ENCODE assay signal across 25 cellular contexts in genomic region chrX:1496076-1496475, GRCh38. TPM values are rescaled to one million over a fixed set of nuclear protein-coding genes. Genes with fewer than 3 reads are reported as not detected.
DNase-seq lines count a peak whose midpoint lies in the region; ATAC-seq and TF ChIP-seq lines count a peak whose summit lies in the region.
"Had no signal": no experiment of that assay in that cellular context is flagged by ENCODE, and none has a peak within 500 bp of the region (broad histone marks: within the 10 kb centered on the region; RNA-seq: fewer than 3 reads in every experiment).

No MANE protein-coding gene starts in this region.

- H3K4me1 Mint-ChIP-seq in endodermal cell = no peaks in the 10 kb centered on the region
- H3K4me1 Mint-ChIP-seq in stimulated activated memory B cell treated with anti-CD40 and anti-IgM and Interleukin-4, amounts not matched to agents 10 μg/mL and 1 μg/mL and 100 μg/mL, for 72 hours = peaks cover 84% of the 10 kb centered on the region

- no peaks in the 10 kb centered on the region for H4K20me1 ChIP-seq in SU-DHL-6 (ENCODE audit: low read depth, low read length)

- H3K79me2 ChIP-seq in SU-DHL-6 (ENCODE audit: insufficient read depth, low read length) = peaks cover 13% of the 10 kb centered on the region; the same call in 1 of the 2 replicates

- TF ChIP-seq CTCF in right atrium auricular region (IDR thresholded peaks at IDR 0.05) = no peak
- no peak for TF ChIP-seq CTCF in heart left ventricle (IDR thresholded peaks at IDR 0.05)
- no peak for TF ChIP-seq CTCF in SU-DHL-6 (IDR thresholded peaks at IDR 0.05; ENCODE audit: insufficient read depth, low read length, poor library complexity, severe bottlenecking)
- no peak for TF ChIP-seq CTCF in endodermal cell (conservative IDR thresholded peaks at IDR 0.05)

- peaks cover 62% of the 10 kb centered on the region for H3F3A ChIP-seq in SU-DHL-6 (ENCODE audit: insufficient read depth)

- peaks cover 10% of the 10 kb centered on the region for H3K27me3 Mint-ChIP-seq in endodermal cell (ENCODE audit: insufficient read depth)
- no peaks in the 10 kb centered on the region for H3K27me3 Mint-ChIP-seq in stimulated activated memory B cell treated with anti-CD40 and anti-IgM and Interleukin-4, amounts not matched to agents 10 μg/mL and 1 μg/mL and 100 μg/mL, for 72 hours

- no peak overlapping the region for H2AFZ ChIP-seq in SU-DHL-6 (ENCODE audit: low read depth, low read length, severe bottlenecking)

- H3K4me3 ChIP-seq in right atrium auricular region (no peak overlapping the region), heart left ventricle (no peak overlapping the region), SU-DHL-6 (ENCODE audit: insufficient read depth, low read length, poor library complexity, severe bottlenecking) (peak overlapping the region; percentile 23), endodermal cell (ENCODE audit: low read length) (no peak overlapping the region)
- H3K4me3 ChIP-seq: left lung, mucosa of descending colon, pancreas, SJCRH30, vagina had no signal

- H3K4me3 Mint-ChIP-seq in endodermal cell = no peak overlapping the region
- H3K4me3 Mint-ChIP-seq in stimulated activated memory B cell treated with anti-CD40 and anti-IgM and Interleukin-4, amounts not matched to agents 10 μg/mL and 1 μg/mL and 100 μg/mL, for 72 hours = no peak overlapping the region
- H3K4me3 Mint-ChIP-seq: dendritic cell treated with granulocyte-macrophage colony-stimulating factor and Interleukin-4, amounts not matched to agents 40 ng/mL and 50 ng/mL, for 4 days had no signal

- H3K27ac Mint-ChIP-seq in endodermal cell = peak overlapping the region; percentile 44
- H3K27ac Mint-ChIP-seq in stimulated activated memory B cell treated with anti-CD40 and anti-IgM and Interleukin-4, amounts not matched to agents 10 μg/mL and 1 μg/mL and 100 μg/mL, for 72 hours = peak overlapping the region; percentile 96
- H3K27ac Mint-ChIP-seq: dendritic cell treated with granulocyte-macrophage colony-stimulating factor and Interleukin-4, amounts not matched to agents 40 ng/mL and 50 ng/mL, for 4 days had no signal

- peak; percentile 40 for DNase-seq in right atrium auricular region (ENCODE audit: low spot score)
- no peak for DNase-seq in heart left ventricle
- DNase-seq in endodermal cell = no peak
- no peak for DNase-seq in LoVo (ENCODE audit: low spot score)
- DNase-seq: foreskin keratinocyte; HCEC 1CT; KBM-7; left lung; mucosa of descending colon; NCI-H1048; NCI-H2081 treated with DMSO at 0.1 percent for 48 hours; NCI-H526; SJCRH30; stimulated activated CD4-positive, alpha-beta T cell treated with anti-CD3 and anti-CD28 coated beads, Interleukin-1b, Interleukin-23, amount 100 ng/mL, for 48 hours; T-helper 9 cell had no signal

- no peaks in the 10 kb centered on the region for H3K9me2 ChIP-seq in SU-DHL-6 (replicated peaks; ENCODE audit: insufficient read depth, low read length)

- H3K27me3 ChIP-seq in right atrium auricular region (no peaks in the 10 kb centered on the region), heart left ventricle (no peaks in the 10 kb centered on the region), SU-DHL-6 (ENCODE audit: low read length) (no peaks in the 10 kb centered on the region), endodermal cell (ENCODE audit: control insufficient read depth, insufficient read depth, low read length, poor library complexity, severe bottlenecking) (no peaks in the 10 kb centered on the region)
- H3K27me3 ChIP-seq: foreskin keratinocyte, left lung, pancreas, SJCRH30, vagina had no signal

- 68 to 83% (median 76%) methylated on average over 12 of the region's 12 CpGs for WGBS in heart left ventricle, 4 donors
- 87 to 94% methylated on average over 12 of the region's 12 CpGs for WGBS in endodermal cell (ENCODE audit: insufficient coverage in 1 of 2, insufficient read length in 1 of 2), 2 experiments

- H3K9me3 ChIP-seq in right atrium auricular region = no peaks in the 10 kb centered on the region
- H3K9me3 ChIP-seq in heart left ventricle = no peaks in the 10 kb centered on the region
- H3K9me3 ChIP-seq in SU-DHL-6 (ENCODE audit: insufficient read depth, low read length) = no peaks in the 10 kb centered on the region
- H3K9me3 ChIP-seq in endodermal cell (ENCODE audit: control insufficient read depth, low read length) = peaks cover 8% of the 10 kb centered on the region
- H3K9me3 ChIP-seq: left lung, mucosa of descending colon, pancreas, SJCRH30, vagina had no signal

- H3K36me3 ChIP-seq in right atrium auricular region (no peaks in the 10 kb centered on the region), heart left ventricle (no peaks in the 10 kb centered on the region), SU-DHL-6 (ENCODE audit: low read length) (peaks cover 6% of the 10 kb centered on the region; the same call in 1 of the 2 replicates), endodermal cell (ENCODE audit: control insufficient read depth, insufficient read depth, low read length) (no peaks in the 10 kb centered on the region)
- H3K36me3 ChIP-seq: left lung, pancreas, SJCRH30, vagina had no signal

- H3K4me1 ChIP-seq in right atrium auricular region = no peaks in the 10 kb centered on the region
- H3K4me1 ChIP-seq in heart left ventricle = peaks cover 0 to 18% (median 0%) of the 10 kb centered on the region in 12 donors
- no peaks in the 10 kb centered on the region for H3K4me1 ChIP-seq in endodermal cell (ENCODE audit: control insufficient read depth, insufficient read depth, low read length)
- H3K4me1 ChIP-seq: foreskin keratinocyte, pancreas, SJCRH30, vagina had no signal

- H3K27ac ChIP-seq in right atrium auricular region = no peak overlapping the region
- H3K27ac ChIP-seq in heart left ventricle = no peak overlapping the region
- H3K27ac ChIP-seq in SU-DHL-6 (ENCODE audit: low read depth, low read length) = peak overlapping the region; percentile 99
- no peak overlapping the region for H3K27ac ChIP-seq in endodermal cell (ENCODE audit: low read depth, low read length)
- H3K27ac ChIP-seq: epithelial cell of prostate, foreskin keratinocyte, left lung, pancreas, SJCRH30, vagina had no signal

- no peak for ATAC-seq in heart left ventricle
- ATAC-seq in stimulated activated memory B cell treated with anti-CD40 and anti-IgM and Interleukin-4, amounts not matched to agents 10 μg/mL and 1 μg/mL and 100 μg/mL, for 72 hours = no peak
- ATAC-seq in GM18511 (IDR thresholded peaks at IDR 0.05; ENCODE audit: unreplicated experiment) = no peak
- ATAC-seq in HG03095 (IDR thresholded peaks at IDR 0.05; ENCODE audit: unreplicated experiment) = no peak
- ATAC-seq: foreskin keratinocyte, left lung, mucosa of descending colon, pancreas had no signal

- TF ChIP-seq POLR2A in heart left ventricle (IDR thresholded peaks at IDR 0.05) = no peak

- intact Hi-C loops in heart left ventricle (cut with DNase I) = no loop called here

- peaks cover 13% of the 10 kb centered on the region for H3K9me3 Mint-ChIP-seq in endodermal cell
- peaks cover 6% of the 10 kb centered on the region for H3K9me3 Mint-ChIP-seq in stimulated activated memory B cell treated with anti-CD40 and anti-IgM and Interleukin-4, amounts not matched to agents 10 μg/mL and 1 μg/mL and 100 μg/mL, for 72 hours
- H3K9me3 Mint-ChIP-seq: dendritic cell treated with granulocyte-macrophage colony-stimulating factor and Interleukin-4, amounts not matched to agents 40 ng/mL and 50 ng/mL, for 4 days had no signal

- H3K4me2 ChIP-seq in SU-DHL-6 (ENCODE audit: low read depth, low read length, poor library complexity, severe bottlenecking) = peak overlapping the region; percentile 75

- H3K9ac ChIP-seq in SU-DHL-6 (ENCODE audit: low read length) = peak overlapping the region; percentile 74
- H3K9ac ChIP-seq in endodermal cell (ENCODE audit: extremely low read depth, low read length, poor library complexity, severe bottlenecking) = no peak overlapping the region

- no peaks in the 10 kb centered on the region for H3K36me3 Mint-ChIP-seq in endodermal cell (ENCODE audit: low read depth)
- peaks cover 53% of the 10 kb centered on the region for H3K36me3 Mint-ChIP-seq in stimulated activated memory B cell treated with anti-CD40 and anti-IgM and Interleukin-4, amounts not matched to agents 10 μg/mL and 1 μg/mL and 100 μg/mL, for 72 hours

RNA-seq across cellular contexts. Expression of gene P2RY8, which starts 40.9 kb away (rescaled TPM):
- total RNA-seq in right atrium auricular region = 1 to 10 TPM in 1 of 2 donors, under 1 TPM in 1; 0.93 to 1.3 TPM
- 10 to 100 TPM in 1 of 9 donors, 1 to 10 TPM in 6, under 1 TPM in 2; 0.62 to 10.5 (median 2.3) TPM for total RNA-seq in heart left ventricle
- 1 to 10 TPM; 1.1 to 6.1 TPM for polyA plus RNA-seq in heart left ventricle
- not detected for total RNA-seq in endodermal cell
- polyA plus RNA-seq in endodermal cell (2013, experiment 1 of 2) = 0.07 TPM
- 0.04 TPM for polyA plus RNA-seq in endodermal cell (2013, experiment 2 of 2)
- total RNA-seq: foreskin keratinocyte, G401 had no signal
- polyA plus RNA-seq: AG04450, foreskin keratinocyte had no signal

RNA-seq across cellular contexts. Expression of gene ASMTL, which starts 43.4 kb away (rescaled TPM):
- total RNA-seq in right atrium auricular region (10 to 100 TPM; 20.1 to 31.9 TPM), heart left ventricle (10 to 100 TPM; 25.3 to 44.6 (median 29.1) TPM), endodermal cell (10 to 100 TPM; 46.7 to 80.9 TPM)
- polyA plus RNA-seq in heart left ventricle = 10 to 100 TPM; 20.2 to 42.3 TPM
- polyA plus RNA-seq in endodermal cell (2013, experiment 1 of 2) = 48.3 TPM
- polyA plus RNA-seq in endodermal cell (2013, experiment 2 of 2) = 43.1 TPM
